28 cellular contexts compared by ENCODE assay signal in the genomic region with DNA sequence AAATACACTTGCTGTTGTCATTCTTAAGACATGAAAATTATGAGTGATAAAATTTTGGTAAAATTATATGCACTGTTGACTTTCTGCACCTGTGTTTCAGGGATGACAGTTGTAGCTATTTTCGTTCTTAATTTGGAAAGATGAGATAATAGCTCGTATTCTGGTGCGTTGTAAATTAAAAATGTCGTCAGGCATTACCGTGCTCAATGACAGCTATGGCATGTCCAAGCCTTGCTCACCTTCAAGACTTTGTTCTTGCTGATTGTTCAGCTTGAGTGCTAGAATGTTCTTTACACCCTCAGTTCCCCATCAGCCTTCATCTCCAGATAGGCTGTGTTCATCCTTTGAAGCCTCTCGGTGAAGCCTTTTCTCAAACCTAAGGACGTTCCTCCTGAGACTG. TPM values are rescaled to one million over a fixed set of nuclear protein-coding genes. Genes with fewer than 3 reads are reported as not detected.
DNase-seq lines count a peak whose midpoint lies in the region; ATAC-seq, FAIRE-seq and TF ChIP-seq lines count a peak whose summit lies in the region.
"Had no signal": no experiment of that assay in that cellular context is flagged by ENCODE, and none has a peak within 500 bp of the region (broad histone marks: within the 10 kb centered on the region; RNA-seq: fewer than 3 reads in every experiment).

No MANE protein-coding gene starts in this region.

- TF ChIP-seq CTCF in MCF 10A (IDR thresholded peaks at IDR 0.05; ENCODE audit: unreplicated experiment) (no peak), mammary epithelial cell (conservative IDR thresholded peaks at IDR 0.05 in 1 of 2, IDR thresholded peaks at IDR 0.05 in 1 of 2; ENCODE audit: extremely low read depth in 1 of 2, insufficient read depth in 1 of 2, low read depth in 1 of 2, low read length in 2 of 2) (no peak), A673 (conservative IDR thresholded peaks at IDR 0.05; ENCODE audit: low read depth, low read length) (no peak), OCI-LY7 (conservative IDR thresholded peaks at IDR 0.05; ENCODE audit: low read length) (no peak), bronchial epithelial cell (IDR thresholded peaks at IDR 0.05; ENCODE audit: insufficient read depth, low read length, severe bottlenecking) (no peak)

- H3K4me3 ChIP-seq in mammary epithelial cell (replicated peaks in 1 of 3; ENCODE audit: insufficient read depth in 1 of 3, low read depth in 2 of 3, low read length in 3 of 3) (no peak overlapping the region), A673 (ENCODE audit: low read depth, low read length, poor library complexity, severe bottlenecking) (no peak overlapping the region), OCI-LY7 (ENCODE audit: low read depth, low read length, poor library complexity, severe bottlenecking) (no peak overlapping the region), bronchial epithelial cell (ENCODE audit: low read depth, low read length) (no peak overlapping the region)
- H3K4me3 ChIP-seq: A549, BLaER1 had no signal

- H3K27ac ChIP-seq in mammary epithelial cell (ENCODE audit: insufficient read depth, low read depth, low read length) (no peak overlapping the region), A673 (ENCODE audit: low read depth, low read length, poor library complexity, severe bottlenecking) (no peak overlapping the region), OCI-LY7 (ENCODE audit: low read depth, low read length, poor library complexity, severe bottlenecking) (no peak overlapping the region)
- H3K27ac ChIP-seq: 22Rv1, A549, BLaER1 had no signal

- intact Hi-C loops in MCF 10A (cut with micrococcal nuclease) (no loop called here), mammary epithelial cell (cut with micrococcal nuclease) (no loop called here), A673 (cut with micrococcal nuclease; ENCODE audit: unreplicated experiment) (no loop called here), OCI-LY7 (cut with micrococcal nuclease; ENCODE audit: unreplicated experiment) (no loop called here)

- H3K27me3 ChIP-seq in mammary epithelial cell (ENCODE audit: insufficient read depth, low read length) (no peaks in the 10 kb centered on the region), A673 (replicated peaks; ENCODE audit: insufficient read depth, low read depth, low read length, poor library complexity) (no peaks in the 10 kb centered on the region), bronchial epithelial cell (ENCODE audit: control insufficient read depth, insufficient read depth, low read length) (no peaks in the 10 kb centered on the region)
- H3K27me3 ChIP-seq: BE2C, BLaER1 had no signal

- in situ Hi-C loops in mammary epithelial cell (cut with MboI; ENCODE audit: low sequenced_read_pairs in 2 of 2): no loop called here

- H3K9me2 ChIP-seq in OCI-LY7 (ENCODE audit: insufficient read depth, low read length): no peaks in the 10 kb centered on the region

- no peaks in the 10 kb centered on the region for H3K27me3 Mint-ChIP-seq in MCF 10A (ENCODE audit: insufficient read depth, unreplicated experiment)
- H3K27me3 Mint-ChIP-seq: CD4-positive, alpha-beta memory T cell; CD4-positive, CD25-positive, alpha-beta regulatory T cell had no signal

- H3K9ac ChIP-seq in mammary epithelial cell (ENCODE audit: insufficient read depth, low read length): no peak overlapping the region
- H3K9ac ChIP-seq: BLaER1 had no signal

- H3K9me3 ChIP-seq in mammary epithelial cell (replicated peaks; ENCODE audit: insufficient read depth, low read length): no peaks in the 10 kb centered on the region
- H3K9me3 ChIP-seq in A673 (ENCODE audit: low read depth, low read length, poor library complexity, severe bottlenecking): no peaks in the 10 kb centered on the region
- no peaks in the 10 kb centered on the region for H3K9me3 ChIP-seq in OCI-LY7 (ENCODE audit: low read length)
- H3K9me3 ChIP-seq: A549, BE2C, BLaER1 had no signal

- FAIRE-seq in bronchial epithelial cell (lab: Jason Lieb, UNC): peak; percentile 73
- FAIRE-seq: A549, GM12891, GM19239 had no signal

- peaks cover 44% of the 10 kb centered on the region for H3K36me3 ChIP-seq in mammary epithelial cell (ENCODE audit: insufficient read depth, low read length)
- peaks cover 86% of the 10 kb centered on the region for H3K36me3 ChIP-seq in A673 (ENCODE audit: insufficient read depth, low read length, poor library complexity, severe bottlenecking)
- H3K36me3 ChIP-seq in OCI-LY7 (ENCODE audit: insufficient read depth, low read length): peaks cover 100% of the 10 kb centered on the region
- H3K36me3 ChIP-seq in bronchial epithelial cell (ENCODE audit: control insufficient read depth, insufficient read depth, low read length): peaks cover 25% of the 10 kb centered on the region

- BruUV-seq in MCF 10A (replicated peaks; lab: Mats Ljungman, UMichigan): TSS peak; percentile 4
- BruUV-seq in mammary epithelial cell (replicated peaks; lab: Mats Ljungman, UMichigan): no TSS peak
- TSS peak; percentile 3 for BruUV-seq in A673 (replicated peaks; lab: Mats Ljungman, UMichigan)
- BruUV-seq in OCI-LY7 (replicated peaks; lab: Mats Ljungman, UMichigan): TSS peak; percentile 30

- H3K4me1 ChIP-seq in mammary epithelial cell (ENCODE audit: insufficient read depth, low read length): no peaks in the 10 kb centered on the region
- H3K4me1 ChIP-seq in A673 (ENCODE audit: insufficient read depth, low read length, poor library complexity, severe bottlenecking): no peaks in the 10 kb centered on the region
- H3K4me1 ChIP-seq in OCI-LY7 (ENCODE audit: insufficient read depth, low read length, poor library complexity, severe bottlenecking): no peaks in the 10 kb centered on the region
- H3K4me1 ChIP-seq: A549, BE2C, BLaER1 had no signal

- no peaks in the 10 kb centered on the region for H3K79me2 ChIP-seq in mammary epithelial cell (ENCODE audit: insufficient read depth, low read length)
- no peaks in the 10 kb centered on the region for H3K79me2 ChIP-seq in OCI-LY7 (ENCODE audit: insufficient read depth, low read depth, low read length)

- no peak for ATAC-seq in stimulated activated effector memory CD8-positive, alpha-beta T cell treated with anti-CD3 and anti-CD28 coated beads, Interleukin-12 subunit alpha, Interleukin-12 subunit beta, amount 100 ng/mL, for 72 hours
- ATAC-seq in activated naive CD4-positive, alpha-beta T cell treated with anti-CD3 and anti-CD28 coated beads, Interleukin-2, amount 50 U/mL, for 72 hours: no peak
- ATAC-seq in HG02938 (IDR thresholded peaks at IDR 0.05; ENCODE audit: unreplicated experiment): no peak
- ATAC-seq: A549 had no signal

- DNase-seq in MCF 10A (ENCODE audit: unreplicated experiment) (no peak), mammary epithelial cell (no peak), A673 (ENCODE audit: low spot score) (no peak), OCI-LY7 (ENCODE audit: low spot score) (no peak), bronchial epithelial cell (ENCODE audit: low read depth) (no peak)
- DNase-seq in stimulated activated effector memory CD8-positive, alpha-beta T cell treated with anti-CD3 and anti-CD28 coated beads, Interleukin-12 subunit alpha, Interleukin-12 subunit beta, amount 100 ng/mL, for 72 hours (ENCODE audit: low spot score in 2 of 2): no peak
- DNase-seq in activated naive CD4-positive, alpha-beta T cell treated with anti-CD3 and anti-CD28 coated beads, Interleukin-2, amount 50 U/mL, for 72 hours (ENCODE audit: low spot score in 2 of 2): no peak
- DNase-seq: ACHN; BE2C; C1 segment of cervical spinal cord; CD4-positive, alpha-beta memory T cell; CD4-positive, CD25-positive, alpha-beta regulatory T cell; CD8-positive, alpha-beta memory T cell; COR-L47; DMS 273 treated with DMSO at 0.1 percent for 48 hours; DMS153; DMS53; DMS79; DND-41; EL; GDM1 had no signal

- dilution Hi-C loops in mammary epithelial cell (cut with HindIII; ENCODE audit: low sequenced_read_pairs): loop anchor here (5.0 kb wide), 2 partner anchors 37 to 67 kb away; no protein-coding TSS in a partner anchor

- POLR2A ChIA-PET in MCF 10A (lab: Yijun Ruan, JAX): interaction anchor here (0.9 kb wide), 1 partner anchor 22 kb away, joined by 3 read pairs; no protein-coding TSS in a partner anchor
- POLR2A ChIA-PET in A673 (lab: Charles Lee; ENCODE audit: low non-redundant PET): no interaction called here
- POLR2A ChIA-PET in OCI-LY7 (lab: Charles Lee): no interaction called here

- H3K27ac Mint-ChIP-seq in MCF 10A (ENCODE audit: low read depth, unreplicated experiment): no peak overlapping the region
- no peak overlapping the region for H3K27ac Mint-ChIP-seq in stimulated activated effector memory CD8-positive, alpha-beta T cell treated with anti-CD3 and anti-CD28 coated beads, Interleukin-12 subunit alpha, Interleukin-12 subunit beta, amount 100 ng/mL, for 72 hours
- no peak overlapping the region for H3K27ac Mint-ChIP-seq in activated naive CD4-positive, alpha-beta T cell treated with anti-CD3 and anti-CD28 coated beads, Interleukin-2, amount 50 U/mL, for 72 hours
- H3K27ac Mint-ChIP-seq: CD14-positive monocyte had no signal

- no peaks in the 10 kb centered on the region for H4K20me1 ChIP-seq in mammary epithelial cell (ENCODE audit: insufficient read depth, low read length)
- H4K20me1 ChIP-seq in OCI-LY7 (ENCODE audit: insufficient read depth, low read length): no peaks in the 10 kb centered on the region

- H3K4me3 Mint-ChIP-seq in MCF 10A (ENCODE audit: unreplicated experiment): no peak overlapping the region
- no peak overlapping the region for H3K4me3 Mint-ChIP-seq in stimulated activated effector memory CD8-positive, alpha-beta T cell treated with anti-CD3 and anti-CD28 coated beads, Interleukin-12 subunit alpha, Interleukin-12 subunit beta, amount 100 ng/mL, for 72 hours
- H3K4me3 Mint-ChIP-seq: CD14-positive monocyte; CD4-positive, alpha-beta memory T cell; CD4-positive, CD25-positive, alpha-beta regulatory T cell; CD8-positive, alpha-beta memory T cell had no signal

- H3K4me2 ChIP-seq in mammary epithelial cell (ENCODE audit: insufficient read depth, low read depth, low read length): no peak overlapping the region
- H3K4me2 ChIP-seq in OCI-LY7 (ENCODE audit: low read length): no peak overlapping the region
- H3K4me2 ChIP-seq: A549, BLaER1 had no signal

- no peaks in the 10 kb centered on the region for H3K9me3 Mint-ChIP-seq in MCF 10A (ENCODE audit: unreplicated experiment)
- H3K9me3 Mint-ChIP-seq in stimulated activated effector memory CD8-positive, alpha-beta T cell treated with anti-CD3 and anti-CD28 coated beads, Interleukin-12 subunit alpha, Interleukin-12 subunit beta, amount 100 ng/mL, for 72 hours: no peaks in the 10 kb centered on the region
- H3K9me3 Mint-ChIP-seq in activated naive CD4-positive, alpha-beta T cell treated with anti-CD3 and anti-CD28 coated beads, Interleukin-2, amount 50 U/mL, for 72 hours: no peaks in the 10 kb centered on the region
- H3K9me3 Mint-ChIP-seq: CD14-positive monocyte; CD4-positive, alpha-beta memory T cell; CD4-positive, CD25-positive, alpha-beta regulatory T cell; CD8-positive, alpha-beta memory T cell had no signal

- peaks cover 96% of the 10 kb centered on the region for H3K36me3 Mint-ChIP-seq in MCF 10A (ENCODE audit: insufficient read depth, unreplicated experiment)
- H3K36me3 Mint-ChIP-seq in stimulated activated effector memory CD8-positive, alpha-beta T cell treated with anti-CD3 and anti-CD28 coated beads, Interleukin-12 subunit alpha, Interleukin-12 subunit beta, amount 100 ng/mL, for 72 hours: peaks cover 100% of the 10 kb centered on the region
- H3K36me3 Mint-ChIP-seq in activated naive CD4-positive, alpha-beta T cell treated with anti-CD3 and anti-CD28 coated beads, Interleukin-2, amount 50 U/mL, for 72 hours: peaks cover 21 to 41% of the 10 kb centered on the region in 2 donors

- H3K4me1 Mint-ChIP-seq in MCF 10A (ENCODE audit: insufficient read depth, unreplicated experiment): no peaks in the 10 kb centered on the region
- H3K4me1 Mint-ChIP-seq in stimulated activated effector memory CD8-positive, alpha-beta T cell treated with anti-CD3 and anti-CD28 coated beads, Interleukin-12 subunit alpha, Interleukin-12 subunit beta, amount 100 ng/mL, for 72 hours: no peaks in the 10 kb centered on the region
- H3K4me1 Mint-ChIP-seq: CD14-positive monocyte had no signal

- CTCF ChIA-PET in MCF 10A (lab: Yijun Ruan, JAX): no interaction called here
- CTCF ChIA-PET in mammary epithelial cell (lab: Charles Lee; ENCODE audit: low non-redundant PET): no interaction called here
- CTCF ChIA-PET in A673 (lab: Charles Lee): no interaction called here
- CTCF ChIA-PET in OCI-LY7 (lab: Charles Lee; ENCODE audit: unreplicated experiment): no interaction called here

- no peak overlapping the region for H2AFZ ChIP-seq in mammary epithelial cell (ENCODE audit: low read depth, low read length)
- H2AFZ ChIP-seq in OCI-LY7 (ENCODE audit: low read length): no peak overlapping the region

- WGBS in mammary epithelial cell (ENCODE audit: low coverage, missing lambda C conversion rate): 81% methylated on average over 5 of the region's 7 CpGs

RNA-seq across cellular contexts. Expression of a gene that starts 21.5 kb away (rescaled TPM):
- total RNA-seq in MCF 10A (2022) (30.4 and 31.5 TPM in 2 replicates), mammary epithelial cell (10 to 100 TPM; 18.3 to 29.1 TPM), A673 (2021) (48.3 and 50.2 TPM in 2 replicates), OCI-LY7 (2022) (82.6 and 86.1 TPM in 2 replicates), bronchial epithelial cell (8.2 and 9.2 TPM in 2 replicates)
- polyA plus RNA-seq in mammary epithelial cell: 12.7 TPM
- polyA minus RNA-seq in mammary epithelial cell: 47.2 TPM
- 43.4 and 50.4 TPM in 2 replicates for total RNA-seq in OCI-LY7 (2014; rRNA removed; shearing (Covaris generic))
- total RNA-seq in activated naive CD4-positive, alpha-beta T cell treated with anti-CD3 and anti-CD28 coated beads, Interleukin-2, amount 50 U/mL, for 72 hours: 10 to 100 TPM; 49.8 to 58.3 TPM

RNA-seq across cellular contexts. Expression of a gene that starts 30.0 kb away (rescaled TPM):
- total RNA-seq in MCF 10A (2022) (not detected in 2 replicates), mammary epithelial cell (not detected), A673 (2021) (0.31 TPM in 1 of 2 replicates, not detected in the other), OCI-LY7 (2022) (0.57 and 0.87 TPM in 2 replicates), bronchial epithelial cell (not detected in 2 replicates)
- polyA plus RNA-seq in mammary epithelial cell: not detected
- not detected for polyA minus RNA-seq in mammary epithelial cell
- 0.22 and 0.46 TPM in 2 replicates for total RNA-seq in OCI-LY7 (2014; rRNA removed; shearing (Covaris generic))
- total RNA-seq in activated naive CD4-positive, alpha-beta T cell treated with anti-CD3 and anti-CD28 coated beads, Interleukin-2, amount 50 U/mL, for 72 hours: not detected
- total RNA-seq: CD4-positive, alpha-beta memory T cell; CD4-positive, CD25-positive, alpha-beta regulatory T cell; CD8-positive, alpha-beta memory T cell had no signal
- polyA plus RNA-seq: CD14-positive monocyte; CD4-positive, alpha-beta memory T cell; CD4-positive, CD25-positive, alpha-beta regulatory T cell; CD8-positive, alpha-beta memory T cell had no signal
